Comparison of ENCODE assay signal across 12 cellular contexts in the genomic region with DNA sequence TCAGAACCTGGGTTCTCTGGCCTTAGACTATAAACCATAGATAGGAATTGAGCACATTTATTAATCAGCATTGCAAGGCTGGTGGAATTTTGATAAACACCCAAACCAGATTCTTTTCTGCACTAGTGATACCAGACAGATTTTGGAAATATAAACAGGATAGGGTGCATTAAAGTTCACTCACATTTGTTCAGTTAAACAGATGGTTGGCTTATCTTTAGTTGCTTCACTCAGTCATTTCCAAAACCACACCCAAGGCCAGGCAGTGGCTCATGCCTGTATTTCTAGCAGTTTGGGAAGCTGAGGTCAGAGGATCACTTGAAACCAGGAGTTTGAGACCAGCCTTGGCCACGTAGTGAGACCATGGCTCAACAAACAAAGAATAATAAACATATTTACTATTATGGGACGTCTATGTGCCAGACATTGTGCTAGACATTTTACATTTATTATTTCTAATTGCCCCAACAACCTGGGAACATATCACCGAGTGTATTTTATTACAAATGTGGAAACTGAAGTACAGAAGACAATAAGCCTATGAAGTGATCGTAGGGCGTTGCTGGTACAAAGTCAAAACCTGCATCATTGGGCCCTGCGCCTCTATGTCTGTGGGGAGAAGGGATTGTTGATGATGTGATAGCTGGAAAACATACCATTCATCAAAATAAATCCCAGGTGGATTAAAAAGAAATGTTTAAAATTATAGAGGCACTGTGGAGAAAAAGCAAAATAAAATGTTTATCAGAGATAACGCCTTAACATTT. TPM values are rescaled to one million over a fixed set of nuclear protein-coding genes. Genes with fewer than 3 reads are reported as not detected.
DNase-seq lines count a peak whose midpoint lies in the region; ATAC-seq, FAIRE-seq and TF ChIP-seq lines count a peak whose summit lies in the region.
"Had no signal": no experiment of that assay in that cellular context is flagged by ENCODE, and none has a peak within 500 bp of the region (broad histone marks: within the 10 kb centered on the region; RNA-seq: fewer than 3 reads in every experiment).

No MANE protein-coding gene starts in this region.

- FAIRE-seq in GM12878 (lab: Jason Lieb, UNC), result no peak

- no peak for ATAC-seq in GM12878
- ATAC-seq in HG02571 (IDR thresholded peaks at IDR 0.05; ENCODE audit: unreplicated experiment), result no peak

- peaks cover 2 to 4% of the 10 kb centered on the region in 2 experiments; a peak in 3 of 4 replicates for H3K36me3 ChIP-seq in GM12878 (ENCODE audit: control insufficient read depth in 2 of 2, insufficient read depth in 2 of 2, low read length in 1 of 2)
- H3K36me3 ChIP-seq in liver (ENCODE audit: control insufficient read depth in 4 of 4, insufficient read depth in 3 of 4, low read depth in 1 of 4, low read length in 3 of 4), result peaks cover 0 to 6% (median 2%) of the 10 kb centered on the region in 4 donors
- peaks cover 0 to 7% (median 3%) of the 10 kb centered on the region in 4 donors for H3K36me3 ChIP-seq in transverse colon
- peaks cover 7 to 13% (median 7%) of the 10 kb centered on the region in 3 donors for H3K36me3 ChIP-seq in tibial artery
- H3K36me3 ChIP-seq in BE2C, result peaks cover 6% of the 10 kb centered on the region; the same call in 1 of the 2 replicates

- SMC1A ChIA-PET in GM12878 (lab: Charles Lee; ENCODE audit: uncharacterized antibody, unreplicated experiment), result interaction anchor here (6.4 kb wide), 1 partner anchor 11 kb away, joined by 49 read pairs; no protein-coding TSS in a partner anchor

- no peaks in the 10 kb centered on the region for H3K27me3 ChIP-seq in GM12878 (replicated peaks in 1 of 2; ENCODE audit: control insufficient read depth in 2 of 2, insufficient read depth in 2 of 2, low read length in 1 of 2)
- H3K27me3 ChIP-seq in liver (ENCODE audit: control insufficient read depth in 4 of 4, insufficient read depth in 4 of 4, low read length in 3 of 4), result no peaks in the 10 kb centered on the region
- no peaks in the 10 kb centered on the region for H3K27me3 ChIP-seq in transverse colon
- no peaks in the 10 kb centered on the region for H3K27me3 ChIP-seq in tibial artery
- H3K27me3 ChIP-seq in BE2C, result no peaks in the 10 kb centered on the region

- no peaks in the 10 kb centered on the region for H3K9me3 ChIP-seq in GM12878 (replicated peaks; ENCODE audit: control insufficient read depth, insufficient read depth, low read length)
- H3K9me3 ChIP-seq in liver (ENCODE audit: control insufficient read depth in 4 of 4, low read length in 3 of 4), result no peaks in the 10 kb centered on the region
- no peaks in the 10 kb centered on the region for H3K9me3 ChIP-seq in transverse colon
- no peaks in the 10 kb centered on the region for H3K9me3 ChIP-seq in tibial artery
- H3K9me3 ChIP-seq in BE2C, result no peaks in the 10 kb centered on the region

- no peak overlapping the region for H3K4me2 ChIP-seq in GM12878 (ENCODE audit: control insufficient read depth, insufficient read depth)

- DNase-seq in NOMO-1 treated with DMSO at 0.1 percent for 48 hours (lab: John Stamatoyannopoulos, UW; ENCODE audit: unreplicated experiment) (peak; percentile 44), NOMO-1 treated with dmso at 0.1 percent for 144 hours (lab: John Stamatoyannopoulos, UW; ENCODE audit: unreplicated experiment) (no peak), GM12878 (ENCODE audit: low read depth, low spot score) (no peak), transverse colon (peak; percentile 46), tibial artery (no peak), BE2C (no peak)
- DNase-seq: 8988T, hippocampal formation, NCI-H1092 treated with DMSO at 0.1 percent for 48 hours had no signal

- TF ChIP-seq CTCF in GM12878 (IDR thresholded peaks at IDR 0.05 in 2 of 3, conservative IDR thresholded peaks at IDR 0.05 in 1 of 3; ENCODE audit: control insufficient read depth in 2 of 3, extremely low read depth in 1 of 3, insufficient read depth in 1 of 3, low read depth in 3 of 3, low read length in 3 of 3) (no peak), liver (IDR thresholded peaks at IDR 0.05; ENCODE audit: low read depth, low read length, missing input control) (no peak), transverse colon (IDR thresholded peaks at IDR 0.05) (no peak), tibial artery (IDR thresholded peaks at IDR 0.05) (no peak), BE2C (IDR thresholded peaks at IDR 0.05; ENCODE audit: low read depth, low read length) (no peak)

- TF ChIP-seq POLR2A in GM12878 (IDR thresholded peaks at IDR 0.05; ENCODE audit: low read depth, low read length) (no peak), transverse colon (IDR thresholded peaks at IDR 0.05) (no peak)

- H3K4me1 ChIP-seq in GM12878 (ENCODE audit: control insufficient read depth, insufficient read depth, low read length) (peaks cover 37% of the 10 kb centered on the region), liver (ENCODE audit: control insufficient read depth in 4 of 4, insufficient read depth in 4 of 4, low read length in 3 of 4) (peaks cover 7 to 36% (median 29%) of the 10 kb centered on the region in 4 donors), transverse colon (peaks cover 45 to 95% (median 73%) of the 10 kb centered on the region in 4 donors), tibial artery (peaks cover 0 to 83% (median 47%) of the 10 kb centered on the region in 4 donors), BE2C (peaks cover 5% of the 10 kb centered on the region; the same call in 1 of the 2 replicates)

- TF ChIP-seq EP300 in GM12878 (IDR thresholded peaks at IDR 0.05; ENCODE audit: borderline replicate concordance in 1 of 2, control insufficient read depth in 1 of 2, low read depth in 2 of 2, low read length in 2 of 2) (no peak), transverse colon (IDR thresholded peaks at IDR 0.05; ENCODE audit: low read depth) (no peak)

- peaks cover 49% of the 10 kb centered on the region for H3K79me2 ChIP-seq in GM12878 (ENCODE audit: control insufficient read depth, insufficient read depth, low read length)

- RAD21 ChIA-PET in GM12878 (lab: Charles Lee; ENCODE audit: unreplicated experiment), result no interaction called here

- H3K9ac ChIP-seq in GM12878 (ENCODE audit: control insufficient read depth, insufficient read depth, low read length) (no peak overlapping the region), liver (ENCODE audit: low read depth in 1 of 2, low read length in 2 of 2) (no peak overlapping the region)
- H3K9ac ChIP-seq: parathyroid adenoma had no signal

- H3K27ac ChIP-seq in GM12878 (ENCODE audit: control insufficient read depth, insufficient read depth) (no peak overlapping the region), liver (ENCODE audit: low read depth in 1 of 2, low read length in 2 of 2) (peak overlapping the region; percentile 39 to 67), transverse colon (peak overlapping the region; percentile 72 to 81 (median 74)), tibial artery (peak overlapping the region in 1 of 2 donors; percentile 16)
- H3K27ac ChIP-seq: parathyroid adenoma had no signal

- intact Hi-C loops in GM12878 (cut with micrococcal nuclease; ENCODE audit: unreplicated experiment), result no loop called here
- intact Hi-C loops in transverse colon (cut with DNase I; ENCODE audit: low total_unique reads), result no loop called here
- intact Hi-C loops in tibial artery (cut with DNase I; ENCODE audit: low total_unique reads), result no loop called here

- TSS peak; percentile 11 for BruUV-seq in GM12878 (replicated peaks; lab: Mats Ljungman, UMichigan)

- H3K4me3 ChIP-seq in GM12878 (no peak overlapping the region), liver (ENCODE audit: low read depth in 1 of 3, low read length in 3 of 3) (no peak overlapping the region), transverse colon (no peak overlapping the region), tibial artery (no peak overlapping the region), BE2C (ENCODE audit: low read depth, low read length) (no peak overlapping the region)

- WGBS in GM12878 (ENCODE audit: insufficient coverage, insufficient replicate concordance, low lambda C conversion rate, missing lambda C conversion rate), result 73% methylated on average over 7 of the region's 7 CpGs
- WGBS in liver, result 63% methylated on average over 7 of the region's 7 CpGs
- 43% methylated on average over 7 of the region's 7 CpGs for WGBS in transverse colon (ENCODE audit: low coverage in 1 of 2), 2 donors

- TF ChIP-seq RAD21 in GM12878 (IDR thresholded peaks at IDR 0.05; ENCODE audit: insufficient read depth, low read depth, low read length) (no peak), liver (IDR thresholded peaks at IDR 0.05) (peak; percentile 37 to 47)

- in situ Hi-C loops in GM12878 (cut with MboI) (no loop called here), transverse colon (cut with MboI; ENCODE audit: low pct_ligation_motif_present in 1 of 4, low pct_unique_long_range_greater_than_20kb in 1 of 4, low sequenced_read_pairs in 3 of 4) (no loop called here)

- POLR2A ChIA-PET in GM12878 (lab: Charles Lee), result no interaction called here

- peaks cover 6% of the 10 kb centered on the region; the same call in 1 of the 2 replicates for H4K20me1 ChIP-seq in GM12878 (ENCODE audit: control insufficient read depth, insufficient read depth)

- no peak overlapping the region for H2AFZ ChIP-seq in GM12878 (ENCODE audit: control insufficient read depth, low read depth, low read length)
- H2AFZ ChIP-seq: parathyroid adenoma had no signal

- CTCF ChIA-PET in GM12878 (lab: Yijun Ruan, JAX), result no interaction called here

TF ChIP-seq in liver, 16 proteins besides CTCF, POLR2A, EP300 and RAD21 (continues in another document):
- TF ChIP-seq FOXA1 (IDR thresholded peaks at IDR 0.05) (peak; percentile 74), RXRA (IDR thresholded peaks at IDR 0.05) (peak; percentile 94 to 95), JUND (IDR thresholded peaks at IDR 0.05) (peak in 1 of 2 donors; percentile 46)

RNA-seq across cellular contexts. Expression of a gene that starts 15.0 kb away (rescaled TPM):
- total RNA-seq in GM12878 (2013; cell fraction: nucleolus; rRNA removed), result 321 and 355 TPM in 2 replicates
- 128 and 136 TPM in 2 replicates for total RNA-seq in GM12878 (2014; rRNA removed)
- total RNA-seq in GM12878 (2014; rRNA removed; fragmentation: Illumina TruSeq; extraction: Trizol), result 65.6 and 70.1 TPM in 2 replicates
- total RNA-seq in GM12878 (2021), result 182 and 183 TPM in 2 replicates
- polyA plus RNA-seq in GM12878 (2011; ENCODE audit: low read depth), result 61.6 TPM
- 75.4 and 93.5 TPM in 2 replicates for polyA plus RNA-seq in GM12878 (2011; rRNA removed)
- polyA plus RNA-seq in GM12878 (2011; cell fraction: cytosol; rRNA removed), result 103 and 152 TPM in 2 replicates
- 199 and 226 TPM in 2 replicates for polyA plus RNA-seq in GM12878 (2011; cell fraction: nucleus; rRNA removed)
- polyA plus RNA-seq in GM12878 (2012), result 119 and 148 TPM in 2 replicates
- polyA plus RNA-seq in GM12878 (2014; fragmentation: Illumina TruSeq; extraction: Trizol), result 97.2 and 107 TPM in 2 replicates
- polyA plus RNA-seq in GM12878 (2014; fragmentation: Nextera tagmentation; extraction: Ambion mirVana), result 10 to 100 TPM; 21.6 to 50.2 TPM
- polyA plus RNA-seq in GM12878 (2014; rRNA removed), result 113 and 126 TPM in 2 replicates
- polyA plus RNA-seq in GM12878 (2016; fragmentation: Nextera tagmentation; extraction: Ambion mirVana), result 100 to 1,000 TPM; 113 to 116 TPM
- 79.6 and 95.6 TPM in 2 replicates for polyA minus RNA-seq in GM12878 (2011; rRNA and poly(A)+ RNA removed)
- 36.4 and 43.2 TPM in 2 replicates for polyA minus RNA-seq in GM12878 (2011; cell fraction: cytosol; rRNA and poly(A)+ RNA removed)
- polyA minus RNA-seq in GM12878 (2011; cell fraction: nucleus; rRNA and poly(A)+ RNA removed), result 57.1 and 78.0 TPM in 2 replicates
- 100 to 1,000 TPM in 1 of 2 donors, 10 to 100 TPM in 1; 95.5 to 142 TPM for total RNA-seq in liver
- 10 to 100 TPM; 62.2 to 71.3 TPM for polyA plus RNA-seq in liver
- total RNA-seq in transverse colon, result 100 to 1,000 TPM; 218 to 392 (median 299) TPM
- polyA plus RNA-seq in BE2C (2012; ENCODE audit: insufficient read depth, insufficient read length, low read depth), result 184 TPM

Comparison
In these comparisons a context has a peak if more than half of its experiments do, and no peak if none do; other contexts are left out.
1. DNase-seq: peak in NOMO-1 treated with DMSO at 0.1 percent for 48 hours (single experiment) and transverse colon (single experiment); none in NOMO-1 treated with dmso at 0.1 percent for 144 hours (single experiment), GM12878 (single experiment), tibial artery (0 of 2) and BE2C (single experiment).